Comparison of ENCODE assay signal across 21 cellular contexts in the genomic region with DNA sequence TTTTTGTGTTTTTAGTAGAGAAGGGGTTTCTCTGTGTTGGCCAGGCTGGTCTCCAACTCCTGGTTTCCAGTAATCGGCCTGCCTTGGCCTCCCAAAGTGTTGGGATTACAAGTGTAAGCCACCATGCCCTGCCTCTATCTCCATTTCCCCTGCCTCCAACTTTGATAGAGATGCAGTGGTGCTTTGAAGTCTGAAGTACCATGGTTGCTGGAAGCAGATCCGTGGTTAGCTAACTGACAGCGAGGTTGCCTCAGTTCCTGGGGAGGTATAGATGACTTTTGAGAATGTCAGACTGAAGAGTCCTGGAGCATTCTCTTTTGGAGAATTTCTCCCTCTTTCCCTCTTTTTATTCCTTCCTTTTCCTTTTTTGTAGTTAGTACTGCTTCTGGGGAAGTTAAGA.
"Had no signal": no experiment of that assay in that cellular context is flagged by ENCODE, and none has a peak within 500 bp of the region (broad histone marks: within the 10 kb centered on the region; RNA-seq: fewer than 3 reads in every experiment).

No MANE protein-coding gene starts in this region.

- H3K9me3 Mint-ChIP-seq: activated CD4-positive, alpha-beta memory T cell treated with anti-CD3 and anti-CD28 coated beads for 36 hours; neural crest cell had no signal

- H3K27me3 Mint-ChIP-seq: activated CD4-positive, alpha-beta memory T cell treated with anti-CD3 and anti-CD28 coated beads for 36 hours had no signal

- H3K27me3 ChIP-seq: esophagus muscularis mucosa, gastroesophageal sphincter, heart right ventricle, right atrium auricular region, suprapubic skin, vagina had no signal

- H3K4me2 ChIP-seq: SK-N-SH had no signal

- H3K4me3 ChIP-seq: esophagus muscularis mucosa, gastroesophageal sphincter, heart right ventricle, left ventricle myocardium inferior, right atrium auricular region, suprapubic skin, vagina had no signal

- ATAC-seq: gastroesophageal sphincter, heart right ventricle had no signal

- H3K27ac Mint-ChIP-seq: activated CD4-positive, alpha-beta memory T cell treated with anti-CD3 and anti-CD28 coated beads for 36 hours; progenitor cell of endocrine pancreas had no signal

- H3K4me3 Mint-ChIP-seq: activated CD4-positive, alpha-beta memory T cell treated with anti-CD3 and anti-CD28 coated beads for 36 hours; neural crest cell had no signal

- H3K9me3 ChIP-seq: esophagus muscularis mucosa, gastroesophageal sphincter, heart right ventricle, left ventricle myocardium inferior, right atrium auricular region, SK-N-SH, suprapubic skin, vagina had no signal

- H3K9ac ChIP-seq: SK-N-SH had no signal

- H3K36me3 ChIP-seq: esophagus muscularis mucosa, gastroesophageal sphincter, heart right ventricle, left ventricle myocardium inferior, right atrium auricular region, suprapubic skin, vagina had no signal

- H3K27ac ChIP-seq: esophagus muscularis mucosa, gastroesophageal sphincter, heart right ventricle, left ventricle myocardium inferior, right atrium auricular region, suprapubic skin, vagina had no signal

- DNase-seq: activated CD4-positive, alpha-beta memory T cell treated with anti-CD3 and anti-CD28 coated beads for 36 hours; activated gamma-delta T cell; activated T-cell treated with anti-CD3 and anti-CD28 coated beads, Interleukin-2, amount 50 U/mL, for 48 hours; dermis blood vessel endothelial cell; effector memory CD4-positive, alpha-beta T cell; heart right ventricle; kidney glomerular epithelial cell; left ventricle myocardium inferior; SK-N-SH; stimulated activated CD4-positive, alpha-beta T cell treated with anti-CD3 and anti-CD28 coated beads, Interleukin-12 subunit alpha, Interleukin-12 subunit beta, amount 100 ng/mL, for 4 hours; stimulated activated CD4-positive, alpha-beta T cell treated with anti-CD3 and anti-CD28 coated beads, Interleukin-1b, Interleukin-23, amount 100 ng/mL, for 48 hours; stimulated activated CD8-positive, alpha-beta memory T cell treated with anti-CD3 and anti-CD28 coated beads, Interleukin-4, amount 100 ng/mL, for 48 hours; stimulated activated naive CD8-positive, alpha-beta T cell treated with anti-CD3 and anti-CD28 coated beads, Interleukin-15, Interleukin-2, amounts not matched to agents 100 U/mL and 50 U/mL, for 24 hours; trophoblast cell had no signal
